Comparison of ENCODE assay signal across 1 cellular context in genomic region chr2:211503856-211504255, GRCh38.
TF ChIP-seq lines count a peak whose summit lies in the region.

No MANE protein-coding gene starts in this region.

TF ChIP-seq in GM12878, 131 proteins besides CTCF, POLR2A, EP300 and RAD21 (continued from another document):
- TF ChIP-seq, protein P1, sequence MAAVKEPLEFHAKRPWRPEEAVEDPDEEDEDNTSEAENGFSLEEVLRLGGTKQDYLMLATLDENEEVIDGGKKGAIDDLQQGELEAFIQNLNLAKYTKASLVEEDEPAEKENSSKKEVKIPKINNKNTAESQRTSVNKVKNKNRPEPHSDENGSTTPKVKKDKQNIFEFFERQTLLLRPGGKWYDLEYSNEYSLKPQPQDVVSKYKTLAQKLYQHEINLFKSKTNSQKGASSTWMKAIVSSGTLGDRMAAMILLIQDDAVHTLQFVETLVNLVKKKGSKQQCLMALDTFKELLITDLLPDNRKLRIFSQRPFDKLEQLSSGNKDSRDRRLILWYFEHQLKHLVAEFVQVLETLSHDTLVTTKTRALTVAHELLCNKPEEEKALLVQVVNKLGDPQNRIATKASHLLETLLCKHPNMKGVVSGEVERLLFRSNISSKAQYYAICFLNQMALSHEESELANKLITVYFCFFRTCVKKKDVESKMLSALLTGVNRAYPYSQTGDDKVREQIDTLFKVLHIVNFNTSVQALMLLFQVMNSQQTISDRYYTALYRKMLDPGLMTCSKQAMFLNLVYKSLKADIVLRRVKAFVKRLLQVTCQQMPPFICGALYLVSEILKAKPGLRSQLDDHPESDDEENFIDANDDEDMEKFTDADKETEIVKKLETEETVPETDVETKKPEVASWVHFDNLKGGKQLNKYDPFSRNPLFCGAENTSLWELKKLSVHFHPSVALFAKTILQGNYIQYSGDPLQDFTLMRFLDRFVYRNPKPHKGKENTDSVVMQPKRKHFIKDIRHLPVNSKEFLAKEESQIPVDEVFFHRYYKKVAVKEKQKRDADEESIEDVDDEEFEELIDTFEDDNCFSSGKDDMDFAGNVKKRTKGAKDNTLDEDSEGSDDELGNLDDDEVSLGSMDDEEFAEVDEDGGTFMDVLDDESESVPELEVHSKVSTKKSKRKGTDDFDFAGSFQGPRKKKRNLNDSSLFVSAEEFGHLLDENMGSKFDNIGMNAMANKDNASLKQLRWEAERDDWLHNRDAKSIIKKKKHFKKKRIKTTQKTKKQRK (IDR thresholded peaks at IDR 0.05; ENCODE audit: low read depth, low read length) = no peak
- TF ChIP-seq IRF4 (IDR thresholded peaks at IDR 0.05; ENCODE audit: low read depth, low read length) = no peak
- TF ChIP-seq YBX1 (IDR thresholded peaks at IDR 0.05) = no peak
- TF ChIP-seq SMC3 (IDR thresholded peaks at IDR 0.05; ENCODE audit: borderline replicate concordance, low read length) = no peak
- TF ChIP-seq STAT3 (IDR thresholded peaks at IDR 0.05; ENCODE audit: low read depth, low read length) = no peak
- no peak for TF ChIP-seq ZBTB40 (IDR thresholded peaks at IDR 0.05; ENCODE audit: borderline replicate concordance)
- no peak for TF ChIP-seq SUPT20H (IDR thresholded peaks at IDR 0.05; ENCODE audit: borderline replicate concordance, control insufficient read depth, low read depth, low read length)
- TF ChIP-seq MTA2 (IDR thresholded peaks at IDR 0.05; ENCODE audit: low read depth) = no peak
- TF ChIP-seq KAT2A (conservative IDR thresholded peaks at IDR 0.05; ENCODE audit: control insufficient read depth, low read depth, low read length) = no peak
- no peak for TF ChIP-seq EZH2 (IDR thresholded peaks at IDR 0.05; ENCODE audit: borderline replicate concordance, control insufficient read depth, low read depth, low read length)
- no peak for TF ChIP-seq ZSCAN29 (IDR thresholded peaks at IDR 0.05)
